In the genomic region with DNA sequence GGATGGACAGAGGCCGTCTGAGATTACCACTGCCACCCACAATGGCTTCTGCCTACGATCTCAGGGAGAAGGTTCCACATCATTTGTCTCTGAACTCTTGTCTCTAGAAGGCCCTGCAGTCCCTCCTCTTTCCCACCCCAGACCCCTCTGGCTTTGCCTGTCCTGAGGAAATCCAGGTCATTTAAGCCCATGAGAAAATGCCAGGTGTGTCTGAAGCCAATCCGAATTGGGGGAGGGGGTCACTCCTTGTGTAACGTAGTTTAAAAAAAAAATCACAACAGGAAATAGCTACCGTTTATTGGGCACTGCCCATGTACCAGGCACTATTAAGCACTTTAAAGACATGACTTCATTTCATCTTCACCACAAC, we compare ENCODE assay signal across 31 cellular contexts. TPM values are rescaled to one million over a fixed set of nuclear protein-coding genes. Genes with fewer than 3 reads are reported as not detected.
DNase-seq lines count a peak whose midpoint lies in the region; ATAC-seq and TF ChIP-seq lines count a peak whose summit lies in the region.
"Had no signal": no experiment of that assay in that cellular context is flagged by ENCODE, and none has a peak within 500 bp of the region (broad histone marks: within the 10 kb centered on the region; RNA-seq: fewer than 3 reads in every experiment).

No MANE protein-coding gene starts in this region.

- ATAC-seq in heart right ventricle, result no peak
- ATAC-seq in left ventricle myocardium superior, result no peak
- no peak for ATAC-seq in lower lobe of right lung
- ATAC-seq in HG02798 (IDR thresholded peaks at IDR 0.05; ENCODE audit: poor library complexity, unreplicated experiment), result no peak
- ATAC-seq: activated CD8-positive, alpha-beta memory T cell treated with anti-CD3 and anti-CD28 coated beads, Interleukin-2, amount 10 ng/mL, durations not matched to agents 7 days and 5 days; activated T-cell treated with anti-CD3 and anti-CD28 coated beads, Interleukin-2, amount 50 U/mL, for 4 hours; naive thymus-derived CD4-positive, alpha-beta T cell; T-cell had no signal

- peaks cover 38% of the 10 kb centered on the region for H3K4me1 Mint-ChIP-seq in chondrocyte (ENCODE audit: low read depth)
- H3K4me1 Mint-ChIP-seq: activated CD8-positive, alpha-beta memory T cell treated with anti-CD3 and anti-CD28 coated beads, Interleukin-2, amount 10 ng/mL, durations not matched to agents 7 days and 5 days; CD4-positive, alpha-beta memory T cell; naive thymus-derived CD4-positive, alpha-beta T cell; T-cell had no signal

- DNase-seq in heart right ventricle (no peak), left ventricle myocardium superior (no peak), chondrocyte (ENCODE audit: low spot score) (no peak), lower lobe of right lung (peak; percentile 4), testis (no peak), superior temporal gyrus (ENCODE audit: extremely low spot score) (no peak), SW 1271 (lab: John Stamatoyannopoulos, UW) (no peak)
- DNase-seq: activated CD8-positive, alpha-beta memory T cell treated with anti-CD3 and anti-CD28 coated beads, Interleukin-2, amount 10 ng/mL, durations not matched to agents 7 days and 5 days; activated gamma-delta T cell; activated T-cell treated with anti-CD3 and anti-CD28 coated beads, Interleukin-2, amount 50 U/mL, for 4 hours; CD4-positive, alpha-beta memory T cell; cerebellar nuclear complex; DND-41; GF-D8; KG1; midbrain; MM.1S; naive thymus-derived CD4-positive, alpha-beta T cell; NCI-H1417 treated with DMSO at 0.1 percent for 48 hours; NCI-H2081 treated with DMSO at 0.1 percent for 48 hours; NCI-H345; nucleus accumbens; stimulated activated naive CD4-positive, alpha-beta T cell; T-cell had no signal

- H3K4me3 ChIP-seq in heart right ventricle (no peak overlapping the region), lower lobe of right lung (no peak overlapping the region), testis (no peak overlapping the region)
- H3K4me3 ChIP-seq: HAP-1, left lung, SJSA1 had no signal

- H3K27me3 Mint-ChIP-seq in chondrocyte (ENCODE audit: low read depth), result no peaks in the 10 kb centered on the region

- H3K9me3 ChIP-seq in heart right ventricle (no peaks in the 10 kb centered on the region), lower lobe of right lung (no peaks in the 10 kb centered on the region), testis (no peaks in the 10 kb centered on the region)
- H3K9me3 ChIP-seq: HAP-1, left lung, SJSA1 had no signal

- H3K27ac ChIP-seq in heart right ventricle (peak overlapping the region in 9 of 10 donors; percentile 10 to 82 (median 72)), lower lobe of right lung (peak overlapping the region; percentile 58), testis (peak overlapping the region; percentile 57 to 72)
- H3K27ac ChIP-seq: HL-60, SJSA1 had no signal

- H3K9me3 Mint-ChIP-seq in chondrocyte (ENCODE audit: low read depth), result no peaks in the 10 kb centered on the region
- H3K9me3 Mint-ChIP-seq: activated T-cell treated with anti-CD3 and anti-CD28 coated beads, Interleukin-2, amount 50 U/mL, for 4 hours; naive thymus-derived CD4-positive, alpha-beta T cell; T-cell had no signal

- no peak overlapping the region for H3K4me3 Mint-ChIP-seq in chondrocyte (ENCODE audit: unreplicated experiment)
- H3K4me3 Mint-ChIP-seq: activated CD8-positive, alpha-beta memory T cell treated with anti-CD3 and anti-CD28 coated beads, Interleukin-2, amount 10 ng/mL, durations not matched to agents 7 days and 5 days; activated T-cell treated with anti-CD3 and anti-CD28 coated beads, Interleukin-2, amount 50 U/mL, for 4 hours; CD4-positive, alpha-beta memory T cell; naive thymus-derived CD4-positive, alpha-beta T cell; T-cell had no signal

- TF ChIP-seq POLR2A in testis (IDR thresholded peaks at IDR 0.05), result no peak

- H3K36me3 ChIP-seq in heart right ventricle, result no peaks in the 10 kb centered on the region
- H3K36me3 ChIP-seq in lower lobe of right lung, result no peaks in the 10 kb centered on the region
- H3K36me3 ChIP-seq in testis (ENCODE audit: low read depth, missing control alignments), result no peaks in the 10 kb centered on the region
- H3K36me3 ChIP-seq: HAP-1, left lung, SJSA1 had no signal

- H3K4me1 ChIP-seq in heart right ventricle (peaks cover 0 to 18% (median 16%) of the 10 kb centered on the region in 9 donors), lower lobe of right lung (peaks cover 11% of the 10 kb centered on the region), testis (peaks cover 27% of the 10 kb centered on the region)
- H3K4me1 ChIP-seq: HAP-1, left lung, SJSA1 had no signal

- H3K27me3 ChIP-seq in heart right ventricle (peaks cover 0 to 15% (median 0%) of the 10 kb centered on the region in 7 donors), lower lobe of right lung (ENCODE audit: low read depth) (peaks cover under 1% of the 10 kb centered on the region), testis (no peaks in the 10 kb centered on the region)
- H3K27me3 ChIP-seq: SJSA1 had no signal

- TF ChIP-seq CTCF in heart right ventricle (IDR thresholded peaks at IDR 0.05) (no peak), chondrocyte (IDR thresholded peaks at IDR 0.05) (no peak), lower lobe of right lung (IDR thresholded peaks at IDR 0.05) (no peak), testis (IDR thresholded peaks at IDR 0.05) (no peak)

- 63 to 85% methylated on average over 5 of the region's 5 CpGs for WGBS in heart right ventricle, 2 donors
- 71 to 72% methylated on average over 3 to 5 of the region's 5 CpGs for WGBS in testis, 2 donors

- H3K36me3 Mint-ChIP-seq in chondrocyte (ENCODE audit: low read depth), result no peaks in the 10 kb centered on the region
- H3K36me3 Mint-ChIP-seq: activated CD8-positive, alpha-beta memory T cell treated with anti-CD3 and anti-CD28 coated beads, Interleukin-2, amount 10 ng/mL, durations not matched to agents 7 days and 5 days; CD4-positive, alpha-beta memory T cell; naive thymus-derived CD4-positive, alpha-beta T cell; T-cell had no signal

- intact Hi-C loops in heart right ventricle (cut with DNase I) (no loop called here), left ventricle myocardium superior (cut with micrococcal nuclease) (no loop called here), lower lobe of right lung (cut with DNase I) (no loop called here), testis (cut with DNase I; ENCODE audit: low total_unique reads) (no loop called here)

- peak overlapping the region; percentile 65 for H3K27ac Mint-ChIP-seq in chondrocyte (ENCODE audit: unreplicated experiment)
- H3K27ac Mint-ChIP-seq: activated CD8-positive, alpha-beta memory T cell treated with anti-CD3 and anti-CD28 coated beads, Interleukin-2, amount 10 ng/mL, durations not matched to agents 7 days and 5 days; CD4-positive, alpha-beta memory T cell; naive thymus-derived CD4-positive, alpha-beta T cell; T-cell had no signal

RNA-seq across cellular contexts. Expression of a gene that starts 7.5 kb away (rescaled TPM):
- total RNA-seq in heart right ventricle (100 to 1,000 TPM; 285 to 428 (median 328) TPM), left ventricle myocardium superior (409 TPM), chondrocyte (0.70 to 2.9 TPM (median 0.72 TPM) in 3 replicates), lower lobe of right lung (0.15 TPM), testis (10 to 100 TPM; 26.8 to 39.5 TPM)
- polyA plus RNA-seq in heart right ventricle (100 to 1,000 TPM in 1 of 2 donors, 10 to 100 TPM in 1; 85.3 to 293 TPM), testis (ENCODE audit: insufficient read depth, low read depth, low replicate concordance) (22.4 TPM)
- total RNA-seq: activated CD8-positive, alpha-beta memory T cell treated with anti-CD3 and anti-CD28 coated beads, Interleukin-2, amount 10 ng/mL, durations not matched to agents 7 days and 5 days; activated T-cell treated with anti-CD3 and anti-CD28 coated beads, Interleukin-2, amount 50 U/mL, for 4 hours; CD4-positive, alpha-beta memory T cell; naive thymus-derived CD4-positive, alpha-beta T cell; T-cell had no signal
- polyA plus RNA-seq: CD4-positive, alpha-beta memory T cell; naive thymus-derived CD4-positive, alpha-beta T cell had no signal

RNA-seq across cellular contexts. Expression of a gene that starts 23.5 kb away (rescaled TPM):
- total RNA-seq in heart right ventricle, result 1 to 10 TPM in 1 of 10 donors, under 1 TPM in 8, not detected in 1; 0.13 to 1.6 (median 0.31) TPM
- polyA plus RNA-seq in heart right ventricle, result under 1 TPM; 0.07 to 0.29 TPM
- 0.22 TPM for total RNA-seq in left ventricle myocardium superior
- not detected in 3 replicates for total RNA-seq in chondrocyte
- 0.83 TPM for total RNA-seq in lower lobe of right lung
- total RNA-seq in testis, result under 1 TPM; 0.31 to 0.93 TPM
- 0.95 TPM for polyA plus RNA-seq in testis (ENCODE audit: insufficient read depth, low read depth, low replicate concordance)
- total RNA-seq: CD4-positive, alpha-beta memory T cell; naive thymus-derived CD4-positive, alpha-beta T cell; skeletal muscle tissue; temporal lobe had no signal
- polyA plus RNA-seq: CD4-positive, alpha-beta memory T cell; naive thymus-derived CD4-positive, alpha-beta T cell had no signal
